In genomic region chr10:67802767-67803538, GRCh38 we compare ENCODE assay signal across 11 cellular contexts. TPM values are rescaled to one million over a fixed set of nuclear protein-coding genes. Genes with fewer than 3 reads are reported as not detected.
DNase-seq lines count a peak whose midpoint lies in the region; ATAC-seq and TF ChIP-seq lines count a peak whose summit lies in the region.
"Had no signal": no experiment of that assay in that cellular context is flagged by ENCODE, and none has a peak within 500 bp of the region (broad histone marks: within the 10 kb centered on the region; RNA-seq: fewer than 3 reads in every experiment).

No MANE protein-coding gene starts in this region.

- no peak for TF ChIP-seq POLR2A in right lobe of liver (IDR thresholded peaks at IDR 0.05)

- peaks cover 0 to 47% (median 21%) of the 10 kb centered on the region in 4 donors for H3K4me1 ChIP-seq in right lobe of liver
- H3K4me1 ChIP-seq: testis had no signal

- TF ChIP-seq CTCF in right lobe of liver (IDR thresholded peaks at IDR 0.05): no peak

- ATAC-seq in GM18870 (IDR thresholded peaks at IDR 0.05; ENCODE audit: unreplicated experiment) (peak; percentile 35), GM21619 (IDR thresholded peaks at IDR 0.05; ENCODE audit: unreplicated experiment) (peak; percentile 19), HG03378 (IDR thresholded peaks at IDR 0.05; ENCODE audit: unreplicated experiment) (peak; percentile 30), right lobe of liver (peak; percentile 38 to 55 (median 41))

- no peaks in the 10 kb centered on the region for H3K27me3 ChIP-seq in right lobe of liver
- H3K27me3 ChIP-seq: neutrophil, testis had no signal

- peak overlapping the region in 2 of 3 donors; percentile 68 to 75 for H3K27ac ChIP-seq in right lobe of liver
- H3K27ac ChIP-seq: neutrophil, skin epidermis, testis had no signal

- H3K4me3 ChIP-seq in right lobe of liver: peak overlapping the region in 1 of 3 donors; percentile 13
- H3K4me3 ChIP-seq: skin epidermis, testis had no signal

- H3K36me3 ChIP-seq in right lobe of liver: no peaks in the 10 kb centered on the region
- H3K36me3 ChIP-seq: neutrophil had no signal

- intact Hi-C loops in right lobe of liver (cut with DNase I): no loop called here

- H3K9me3 ChIP-seq in right lobe of liver: no peaks in the 10 kb centered on the region
- H3K9me3 ChIP-seq: neutrophil, testis had no signal

- DNase-seq in right lobe of liver: peak in 1 of 3 donors; percentile 54
- no peak for DNase-seq in DMS153 (lab: John Stamatoyannopoulos, UW)
- no peak for DNase-seq in DMS153 treated with DMSO at 0.1 percent for 48 hours (lab: John Stamatoyannopoulos, UW; ENCODE audit: unreplicated experiment)
- DNase-seq in NCI-H1436 treated with DMSO at 0.1 percent for 48 hours (lab: John Stamatoyannopoulos, UW): no peak
- DNase-seq: NCI-H2029 treated with DMSO at 0.1 percent for 48 hours, testis had no signal

- 62% methylated on average over 10 of the region's 10 CpGs for WGBS in right lobe of liver (ENCODE audit: insufficient coverage, low coverage, low lambda C conversion rate, missing lambda C conversion rate)

RNA-seq across cellular contexts. Expression of gene DNAJC12, which starts 35.0 kb away (rescaled TPM):
- 10 to 100 TPM; 11.8 to 25.6 (median 20.9) TPM for total RNA-seq in right lobe of liver
